In the genomic region with DNA sequence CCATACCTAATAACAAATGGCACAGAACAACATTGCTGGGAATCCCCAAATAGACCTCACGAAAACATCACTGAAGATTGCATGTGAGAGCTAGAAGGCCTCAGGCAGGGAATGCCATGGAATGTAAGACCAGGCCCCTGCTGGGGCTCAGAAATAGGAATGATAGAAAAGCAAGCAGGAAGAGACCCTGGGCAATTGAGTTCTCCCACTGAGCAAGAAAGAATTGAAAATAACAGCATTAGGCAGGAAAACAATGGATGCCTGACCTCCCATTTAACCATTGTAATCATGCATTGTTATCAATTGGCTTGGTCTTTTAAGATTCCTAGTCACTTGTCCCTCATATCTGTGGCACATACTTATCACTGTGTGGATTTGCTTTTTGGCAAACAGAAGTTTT, we compare ENCODE assay signal across 18 cellular contexts.
"Had no signal": no experiment of that assay in that cellular context is flagged by ENCODE, and none has a peak within 500 bp of the region (broad histone marks: within the 10 kb centered on the region; RNA-seq: fewer than 3 reads in every experiment).

No MANE protein-coding gene starts in this region.

- DNase-seq: activated CD4-positive, alpha-beta T cell treated with anti-CD3 and anti-CD28 coated beads for 1 hour; activated CD4-positive, alpha-beta T cell treated with anti-CD3 and anti-CD28 coated beads, Interleukin-2, amount 50 U/mL, for 48 hours; activated naive CD4-positive, alpha-beta T cell treated with anti-CD3 and anti-CD28 coated beads, Interleukin-2, amount 10 ng/mL, durations not matched to agents 7 days and 5 days; aorta; brain microvascular endothelial cell; central memory CD4-positive, alpha-beta T cell; dorsolateral prefrontal cortex; heart right ventricle; left lung; nephron progenitor cell; stimulated activated CD4-positive, alpha-beta T cell treated with anti-CD3 and anti-CD28 coated beads, Interleukin-12 subunit alpha, Interleukin-12 subunit beta, amount 100 ng/mL, for 4 hours; stimulated activated CD4-positive, alpha-beta T cell treated with anti-CD3 and anti-CD28 coated beads, Interleukin-1b, Interleukin-23, amount 100 ng/mL, for 48 hours; stimulated activated naive CD4-positive, alpha-beta T cell treated with Interleukin-2 at 50 U/mL for 16 hours; T1000; thyroid gland had no signal

- H3K27me3 ChIP-seq: brain microvascular endothelial cell, dorsolateral prefrontal cortex, gastroesophageal sphincter, heart right ventricle, left lung, right atrium auricular region, thyroid gland had no signal

- H3K27ac Mint-ChIP-seq: activated naive CD4-positive, alpha-beta T cell treated with anti-CD3 and anti-CD28 coated beads, Interleukin-2, amount 10 ng/mL, durations not matched to agents 7 days and 5 days; nephron progenitor cell; progenitor cell of endocrine pancreas had no signal

- H3K36me3 Mint-ChIP-seq: activated naive CD4-positive, alpha-beta T cell treated with anti-CD3 and anti-CD28 coated beads, Interleukin-2, amount 10 ng/mL, durations not matched to agents 7 days and 5 days had no signal

- H3K27me3 Mint-ChIP-seq: activated naive CD4-positive, alpha-beta T cell treated with anti-CD3 and anti-CD28 coated beads, Interleukin-2, amount 10 ng/mL, durations not matched to agents 7 days and 5 days; progenitor cell of endocrine pancreas had no signal

- H3K4me3 ChIP-seq: dorsolateral prefrontal cortex, gastroesophageal sphincter, heart right ventricle, left lung, right atrium auricular region, thyroid gland had no signal

- H3K4me3 Mint-ChIP-seq: activated naive CD4-positive, alpha-beta T cell treated with anti-CD3 and anti-CD28 coated beads, Interleukin-2, amount 10 ng/mL, durations not matched to agents 7 days and 5 days; nephron progenitor cell had no signal

- H3K36me3 ChIP-seq: brain microvascular endothelial cell, gastroesophageal sphincter, heart right ventricle, left lung, right atrium auricular region, thyroid gland had no signal

- H3K9me3 ChIP-seq: left lung, right atrium auricular region, thyroid gland had no signal

- H3K4me1 Mint-ChIP-seq: nephron progenitor cell had no signal

- H3K27ac ChIP-seq: brain microvascular endothelial cell, dorsolateral prefrontal cortex, gastroesophageal sphincter, heart right ventricle, left lung, right atrium auricular region, thyroid gland had no signal

- H3K4me1 ChIP-seq: gastroesophageal sphincter, heart right ventricle, left lung, right atrium auricular region, thyroid gland had no signal
